8 cellular contexts compared by ENCODE assay signal in the genomic region with DNA sequence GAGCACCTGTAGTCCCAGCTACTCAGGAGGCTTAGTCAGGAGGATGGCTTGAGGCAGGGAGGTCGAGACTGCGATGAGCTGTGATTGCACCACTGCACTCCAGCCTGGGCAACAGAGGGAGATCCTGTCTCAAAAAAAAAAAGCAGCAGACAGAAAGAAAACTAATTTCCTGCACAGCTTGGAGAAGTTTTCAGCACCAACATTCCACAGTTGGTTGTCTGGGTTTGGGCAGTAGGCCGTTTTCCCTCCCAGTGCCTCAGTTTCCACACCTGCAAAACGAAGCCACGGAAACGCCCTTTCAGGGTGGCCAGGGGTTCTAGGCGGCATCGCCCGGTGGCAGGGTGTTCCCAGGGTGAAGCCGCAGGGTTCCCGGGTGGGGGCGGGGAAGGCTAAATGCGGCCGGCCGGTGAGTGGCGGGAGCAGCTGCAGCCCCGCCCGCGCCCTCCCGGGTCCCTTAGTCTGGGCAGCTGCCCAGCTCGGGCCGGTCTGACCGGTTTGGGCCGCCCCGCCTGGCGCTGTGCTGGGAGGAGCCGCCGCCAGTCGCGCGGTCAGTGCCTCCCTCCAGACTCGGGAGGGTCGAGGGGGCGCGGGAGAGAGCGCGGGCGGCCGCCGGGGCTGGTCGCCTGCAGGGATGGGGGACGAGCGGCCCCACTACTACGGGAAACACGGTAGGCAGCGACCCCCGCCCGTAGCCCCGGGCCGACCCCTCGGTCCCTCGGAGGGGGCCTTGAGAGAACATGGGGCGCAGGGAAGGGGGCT. TPM values are rescaled to one million over a fixed set of nuclear protein-coding genes. Genes with fewer than 3 reads are reported as not detected.
DNase-seq lines count a peak whose midpoint lies in the region; ATAC-seq and TF ChIP-seq lines count a peak whose summit lies in the region.

A gene (plus strand): TSS at position 551 of the 759 bp plus-strand sequence. CDS start 81 bp downstream, at position 632.

- H3K27ac ChIP-seq in Panc1 (ENCODE audit: low read length) (peak within 1 kb of the TSS; percentile 63; the same call in 1 of the 2 replicates), subcutaneous abdominal adipose tissue (ENCODE audit: low read depth, low read length) (no peak within 1 kb of the TSS)

- no peak for TF ChIP-seq POLR2A in lower leg skin (IDR thresholded peaks at IDR 0.05)

- DNase-seq in activated CD4-positive, alpha-beta T cell treated with anti-CD3 and anti-CD28 coated beads, Interleukin-2, amount 10 ng/mL, durations not matched to agents 24 days and 14 days: no peak
- no peak for DNase-seq in activated CD4-positive, alpha-beta T cell treated with anti-CD3 and anti-CD28 coated beads for 1 hour
- DNase-seq in Panc1 (ENCODE audit: low read depth, low spot score) (no peak), lower leg skin (ENCODE audit: low spot score in 2 of 2) (peak in 1 of 2 donors; percentile 94)

- BruUV-seq in Panc1 (replicated peaks; lab: Mats Ljungman, UMichigan): no TSS peak

- TF ChIP-seq CTCF in Panc1 (IDR thresholded peaks at IDR 0.05) (no peak), lower leg skin (IDR thresholded peaks at IDR 0.05) (no peak)

- peak within 1 kb of the TSS; percentile 48 to 61 for H3K4me3 ChIP-seq in Panc1 (ENCODE audit: low read depth in 2 of 2, low read length in 2 of 2)
- H3K4me3 ChIP-seq in endocrine pancreas (ENCODE audit: control insufficient read depth, insufficient read depth, low read length): no peak within 1 kb of the TSS
- no peak within 1 kb of the TSS for H3K4me3 ChIP-seq in lower leg skin (ENCODE audit: low read depth, poor library complexity, severe bottlenecking)
- peak within 1 kb of the TSS; percentile 59 to 68 (median 67) for H3K4me3 ChIP-seq in subcutaneous abdominal adipose tissue (ENCODE audit: low read depth in 1 of 5, low read length in 5 of 5)

- H3K4me1 ChIP-seq in Panc1 (ENCODE audit: control insufficient read depth, insufficient read depth, low read length): peaks cover 8% of the 10 kb centered on the region
- H3K4me1 ChIP-seq in endocrine pancreas (ENCODE audit: control insufficient read depth, insufficient read depth, low read length): no peaks in the 10 kb centered on the region
- H3K4me1 ChIP-seq in subcutaneous abdominal adipose tissue (ENCODE audit: control insufficient read depth in 5 of 5, insufficient read depth in 5 of 5, low read length in 5 of 5): peaks cover 5 to 21% (median 15%) of the 10 kb centered on the region in 5 donors

- no peaks in the 10 kb centered on the region for H3K27me3 Mint-ChIP-seq in activated CD4-positive, alpha-beta T cell treated with anti-CD3 and anti-CD28 coated beads, Interleukin-2, amount 10 ng/mL, durations not matched to agents 24 days and 14 days

- no peaks in the 10 kb centered on the region for H3K9me3 Mint-ChIP-seq in activated CD4-positive, alpha-beta T cell treated with anti-CD3 and anti-CD28 coated beads, Interleukin-2, amount 10 ng/mL, durations not matched to agents 24 days and 14 days

- 18 to 24% methylated on average over 27 to 43 of the region's 53 CpGs for WGBS in lower leg skin, 2 donors

- CTCF ChIA-PET in Panc1 (lab: Charles Lee): no interaction called here

- POLR2A ChIA-PET in Panc1 (lab: Charles Lee): no interaction called here

- H3K27ac Mint-ChIP-seq in activated CD4-positive, alpha-beta T cell treated with anti-CD3 and anti-CD28 coated beads, Interleukin-2, amount 10 ng/mL, durations not matched to agents 24 days and 14 days: peak within 1 kb of the TSS; percentile 72

- peak within 1 kb of the TSS; percentile 39 for H3K4me3 Mint-ChIP-seq in activated CD4-positive, alpha-beta T cell treated with anti-CD3 and anti-CD28 coated beads, Interleukin-2, amount 10 ng/mL, durations not matched to agents 24 days and 14 days

- peaks cover 19% of the 10 kb centered on the region for H3K36me3 Mint-ChIP-seq in activated CD4-positive, alpha-beta T cell treated with anti-CD3 and anti-CD28 coated beads, Interleukin-2, amount 10 ng/mL, durations not matched to agents 24 days and 14 days (ENCODE audit: low read depth)

- H3K27me3 ChIP-seq in Panc1 (ENCODE audit: control insufficient read depth, insufficient read depth, low read length) (no peaks in the 10 kb centered on the region), endocrine pancreas (ENCODE audit: control insufficient read depth, insufficient read depth, low read length) (no peaks in the 10 kb centered on the region), subcutaneous abdominal adipose tissue (ENCODE audit: control insufficient read depth in 5 of 5, insufficient read depth in 4 of 5, low read length in 5 of 5) (no peaks in the 10 kb centered on the region)

- H3K9me3 ChIP-seq in Panc1 (ENCODE audit: control insufficient read depth, insufficient read depth, low read depth, low read length) (no peaks in the 10 kb centered on the region), endocrine pancreas (ENCODE audit: control insufficient read depth, low read length) (no peaks in the 10 kb centered on the region), subcutaneous abdominal adipose tissue (ENCODE audit: control insufficient read depth in 5 of 5, low read length in 5 of 5) (no peaks in the 10 kb centered on the region)

- ATAC-seq in Panc1 (peak; percentile 90), GM21381 (IDR thresholded peaks at IDR 0.05; ENCODE audit: unreplicated experiment) (no peak), HG03521 (IDR thresholded peaks at IDR 0.05; ENCODE audit: unreplicated experiment) (no peak)

- H3K36me3 ChIP-seq in Panc1 (ENCODE audit: control insufficient read depth, insufficient read depth, low read length): no peaks in the 10 kb centered on the region
- H3K36me3 ChIP-seq in endocrine pancreas (ENCODE audit: control insufficient read depth, insufficient read depth, low read length): no peaks in the 10 kb centered on the region
- peaks cover 0 to 24% (median 18%) of the 10 kb centered on the region in 5 donors for H3K36me3 ChIP-seq in subcutaneous abdominal adipose tissue (ENCODE audit: control insufficient read depth in 5 of 5, insufficient read depth in 5 of 5, low read length in 5 of 5)

- H3K4me1 Mint-ChIP-seq in activated CD4-positive, alpha-beta T cell treated with anti-CD3 and anti-CD28 coated beads, Interleukin-2, amount 10 ng/mL, durations not matched to agents 24 days and 14 days: peaks cover 29% of the 10 kb centered on the region

- in situ Hi-C loops in Panc1 (cut with HindIII; ENCODE audit: low pct_unique_long_range_greater_than_20kb, low sequenced_read_pairs): no loop called here

- H3K9ac ChIP-seq in endocrine pancreas (ENCODE audit: control insufficient read depth, insufficient read depth, low read length): peak within 1 kb of the TSS; percentile 54
- H3K9ac ChIP-seq in subcutaneous abdominal adipose tissue (ENCODE audit: low read length in 5 of 5): peak within 1 kb of the TSS in 4 of 5 donors; percentile 56 to 77 (median 62)

- intact Hi-C loops in activated CD4-positive, alpha-beta T cell treated with anti-CD3 and anti-CD28 coated beads, Interleukin-2, amount 10 ng/mL, durations not matched to agents 24 days and 14 days (cut with micrococcal nuclease): no loop called here
- intact Hi-C loops in Panc1 (cut with micrococcal nuclease; ENCODE audit: unreplicated experiment) (no loop called here), lower leg skin (cut with DNase I; ENCODE audit: low total_unique reads) (no loop called here)

RNA-seq across cellular contexts. Expression of the gene that starts here (rescaled TPM):
- total RNA-seq in activated CD4-positive, alpha-beta T cell treated with anti-CD3 and anti-CD28 coated beads, Interleukin-2, amount 10 ng/mL, durations not matched to agents 24 days and 14 days: 85.5 and 98.6 TPM in 2 replicates
- total RNA-seq in Panc1 (2021; ENCODE audit: unreplicated experiment): 31.5 TPM
- 36.8 TPM for polyA plus RNA-seq in Panc1 (2012; ENCODE audit: insufficient read length)
- total RNA-seq in lower leg skin: 100 to 1,000 TPM; 100 to 180 (median 129) TPM

Comparison
In these comparisons a context has a peak if more than half of its experiments do, and no peak if none do; other contexts are left out.
1. H3K4me3 ChIP-seq: peak in Panc1 (2 of 2) and subcutaneous abdominal adipose tissue (5 of 5); none in endocrine pancreas (single experiment) and lower leg skin (single experiment).